9 cellular contexts compared by ENCODE assay signal in genomic region chr15:62060116-62060895, GRCh38. TPM values are rescaled to one million over a fixed set of nuclear protein-coding genes. Genes with fewer than 3 reads are reported as not detected.
A peak's percentile ranks its signal among the peaks of the same experiment; 100 is the strongest.
DNase-seq lines count a peak whose midpoint lies in the region; ATAC-seq, FAIRE-seq and TF ChIP-seq lines count a peak whose summit lies in the region.
"Had no signal": no experiment of that assay in that cellular context is flagged by ENCODE, and none has a peak within 500 bp of the region (broad histone marks: within the 10 kb centered on the region; RNA-seq: fewer than 3 reads in every experiment).

VPS13C (minus strand) TSS chr15:62060447; CDS start chr15:62060374, 73 bp downstream.

- peak within 1 kb of the TSS; percentile 77 to 87 for H3K4me3 ChIP-seq in kidney (ENCODE audit: low read length in 2 of 2)

- peaks cover 0 to 2% of the 10 kb centered on the region in 2 donors for H3K4me1 ChIP-seq in kidney (ENCODE audit: control insufficient read depth in 1 of 2, insufficient read depth in 1 of 2, low read depth in 1 of 2, low read length in 2 of 2)

- peak within 1 kb of the TSS; percentile 90 to 94 for H3K27ac ChIP-seq in kidney (ENCODE audit: low read depth in 2 of 2, low read length in 2 of 2)

- no peaks in the 10 kb centered on the region for H3K36me3 ChIP-seq in kidney (ENCODE audit: control insufficient read depth in 1 of 2, insufficient read depth in 2 of 2, low read length in 2 of 2)

- H3K9ac ChIP-seq in kidney (ENCODE audit: low read length in 2 of 2) = peak within 1 kb of the TSS; percentile 81 to 88

- FAIRE-seq in kidney (lab: Jason Lieb, UNC) = no peak
- FAIRE-seq: islet of Langerhans had no signal

- no peaks in the 10 kb centered on the region for H3K9me3 ChIP-seq in kidney (ENCODE audit: control insufficient read depth in 1 of 2, low read length in 2 of 2)

- intact Hi-C loops in kidney (cut with DNase I) = no loop called here

- DNase-seq in AG20443 (ENCODE audit: low spot score) = peak; percentile 99
- DNase-seq in NCI-H446 (lab: John Stamatoyannopoulos, UW) = peak; percentile 42 to 90
- peak; percentile 92 for DNase-seq in cerebellar cortex (ENCODE audit: low spot score)
- peak; percentile 97 for DNase-seq in kidney
- DNase-seq in stimulated activated CD4-positive, alpha-beta T cell treated with anti-CD3 and anti-CD28 coated beads, Interleukin-15, amount 100 ng/mL, for 24 hours = peak; percentile 91

- peak; percentile 90 for ATAC-seq in GM19023 (IDR thresholded peaks at IDR 0.05; ENCODE audit: unreplicated experiment)
- peak; percentile 88 for ATAC-seq in HG03280 (IDR thresholded peaks at IDR 0.05; ENCODE audit: unreplicated experiment)
- ATAC-seq in activated CD4-positive, CD25-positive, alpha-beta regulatory T cell treated with anti-CD3 and anti-CD28 coated beads, Interleukin-2, amount 50 U/mL, for 24 hours = peak; percentile 90 to 91

- TF ChIP-seq CTCF in kidney (IDR thresholded peaks at IDR 0.05; ENCODE audit: borderline replicate concordance, extremely low read depth, insufficient read depth) = peak; percentile 63

RNA-seq across cellular contexts. Expression of gene VPS13C, which starts in this region (rescaled TPM):
- total RNA-seq in kidney = 106 TPM
- polyA plus RNA-seq in kidney (ENCODE audit: insufficient read depth, low read depth, low replicate concordance) = 12.5 TPM

Comparison
In these comparisons a context has a peak if more than half of its experiments do, and no peak if none do; other contexts are left out.
1. Peak in every context shown above with its lines: DNase-seq, ATAC-seq, H3K4me3 ChIP-seq and H3K27ac ChIP-seq.